In the genomic region with DNA sequence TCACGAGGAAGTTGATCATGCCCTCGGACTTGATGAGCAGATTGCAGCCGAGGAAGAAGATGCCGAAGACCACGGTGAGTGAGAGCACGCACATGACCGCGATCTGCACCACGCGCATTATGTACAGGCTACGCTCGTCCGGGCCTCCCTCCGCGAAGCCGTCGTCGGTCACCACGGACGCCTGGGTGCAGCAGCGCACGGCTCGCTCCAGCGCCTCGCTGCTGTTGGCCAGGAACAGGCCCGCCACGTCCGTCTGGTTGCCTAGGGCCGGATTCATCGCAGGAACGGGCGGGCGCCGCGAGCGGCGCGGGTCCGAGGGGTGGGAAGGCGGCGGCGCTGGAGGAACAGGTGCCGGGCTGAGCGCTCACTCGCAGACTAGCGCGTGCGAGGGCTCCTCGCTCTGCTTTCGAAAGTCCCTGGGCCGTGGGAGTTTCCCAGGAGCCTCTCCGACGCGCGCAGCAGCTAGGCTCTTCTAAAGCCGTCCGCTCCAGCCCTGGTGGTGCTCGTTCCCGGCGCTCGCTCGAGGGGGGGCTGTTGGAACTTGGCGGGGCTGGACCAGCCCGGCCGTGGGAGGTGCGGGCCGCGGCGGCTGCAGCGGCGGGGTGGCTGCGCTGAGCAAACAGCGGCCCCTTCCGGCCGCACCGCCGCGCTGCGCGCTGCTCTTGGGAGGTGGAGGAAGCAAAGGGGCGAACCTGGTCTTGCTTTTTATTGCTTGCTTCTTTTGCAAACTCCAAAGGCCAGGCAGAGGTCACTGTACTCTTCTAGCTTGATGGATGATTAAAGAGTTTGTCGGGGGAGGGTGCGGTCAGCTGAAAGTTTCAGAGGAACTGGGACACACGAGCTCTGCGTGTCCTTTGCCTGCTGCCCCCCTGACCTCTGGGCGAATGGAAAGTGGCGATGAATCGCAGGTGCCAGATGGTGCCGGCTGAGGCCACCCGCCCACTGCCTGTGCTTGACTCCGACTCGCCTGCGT, we compare ENCODE assay signal across 1 cellular context.
A peak's percentile ranks its signal among the peaks of the same experiment; 100 is the strongest.
TF ChIP-seq lines count a peak whose summit lies in the region.

Gene RPRM (minus strand): TSS at position 474 of the 973 bp plus-strand sequence. CDS start 197 bp downstream, at position 277.

TF ChIP-seq in WTC11, 78 proteins besides CTCF, POLR2A, EP300 and RAD21 (continued from another document):
- TF ChIP-seq ZNF425 (CRISPR knock-in tag; conservative IDR thresholded peaks at IDR 0.05) = no peak
- no peak for TF ChIP-seq TEAD1 (CRISPR knock-in tag; IDR thresholded peaks at IDR 0.05)
- TF ChIP-seq MAX (CRISPR knock-in tag; IDR thresholded peaks at IDR 0.05) = peak; percentile 75
- TF ChIP-seq, protein P1, sequence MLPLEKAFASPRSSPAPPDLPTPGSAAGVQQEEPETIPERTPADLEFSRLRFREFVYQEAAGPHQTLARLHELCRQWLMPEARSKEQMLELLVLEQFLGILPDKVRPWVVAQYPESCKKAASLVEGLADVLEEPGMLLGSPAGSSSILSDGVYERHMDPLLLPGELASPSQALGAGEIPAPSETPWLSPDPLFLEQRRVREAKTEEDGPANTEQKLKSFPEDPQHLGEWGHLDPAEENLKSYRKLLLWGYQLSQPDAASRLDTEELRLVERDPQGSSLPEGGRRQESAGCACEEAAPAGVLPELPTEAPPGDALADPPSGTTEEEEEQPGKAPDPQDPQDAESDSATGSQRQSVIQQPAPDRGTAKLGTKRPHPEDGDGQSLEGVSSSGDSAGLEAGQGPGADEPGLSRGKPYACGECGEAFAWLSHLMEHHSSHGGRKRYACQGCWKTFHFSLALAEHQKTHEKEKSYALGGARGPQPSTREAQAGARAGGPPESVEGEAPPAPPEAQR (CRISPR knock-in tag; IDR thresholded peaks at IDR 0.05) = no peak
- peak; percentile 22; the same call in 1 of the 2 replicates for TF ChIP-seq ZNF263 (CRISPR knock-in tag; IDR thresholded peaks at IDR 0.05; ENCODE audit: low read depth)
- TF ChIP-seq IRF1 (CRISPR knock-in tag; IDR thresholded peaks at IDR 0.05) = 0 out of 2 replicates have a peak, but pooled peaks have one; percentile 31
- no peak for TF ChIP-seq OVOL2 (CRISPR knock-in tag; IDR thresholded peaks at IDR 0.05; ENCODE audit: borderline replicate concordance)
- peak; percentile 83 for TF ChIP-seq FOXP1 (CRISPR knock-in tag; IDR thresholded peaks at IDR 0.05; ENCODE audit: borderline replicate concordance)
- TF ChIP-seq FOXK1 (CRISPR knock-in tag; IDR thresholded peaks at IDR 0.05) = peak; percentile 16
- TF ChIP-seq MYBL2 (CRISPR knock-in tag; IDR thresholded peaks at IDR 0.05) = peak; percentile 85
- peak; percentile 89; the same call in 1 of the 2 replicates for TF ChIP-seq ATF1 (CRISPR knock-in tag; IDR thresholded peaks at IDR 0.05)
- 0 out of 2 replicates have a peak, but pooled peaks have one; percentile 27 for TF ChIP-seq TP53 (CRISPR knock-in tag; IDR thresholded peaks at IDR 0.05)
- TF ChIP-seq ELF4 (CRISPR knock-in tag; IDR thresholded peaks at IDR 0.05; ENCODE audit: low read depth) = no peak
- peak; percentile 78 for TF ChIP-seq E2F5 (CRISPR knock-in tag; IDR thresholded peaks at IDR 0.05)
- TF ChIP-seq STAT6 (CRISPR knock-in tag; conservative IDR thresholded peaks at IDR 0.05; ENCODE audit: low read depth) = no peak
- no peak for TF ChIP-seq AR (CRISPR knock-in tag; IDR thresholded peaks at IDR 0.05)
- peak; percentile 76; the same call in 1 of the 2 replicates for TF ChIP-seq ZNF232 (CRISPR knock-in tag; IDR thresholded peaks at IDR 0.05)
- TF ChIP-seq SP1 (CRISPR knock-in tag; conservative IDR thresholded peaks at IDR 0.05) = peak; percentile 33
- TF ChIP-seq GABPB1 (CRISPR knock-in tag; IDR thresholded peaks at IDR 0.05) = peak; percentile 41; the same call in 1 of the 2 replicates
- TF ChIP-seq, protein P2, sequence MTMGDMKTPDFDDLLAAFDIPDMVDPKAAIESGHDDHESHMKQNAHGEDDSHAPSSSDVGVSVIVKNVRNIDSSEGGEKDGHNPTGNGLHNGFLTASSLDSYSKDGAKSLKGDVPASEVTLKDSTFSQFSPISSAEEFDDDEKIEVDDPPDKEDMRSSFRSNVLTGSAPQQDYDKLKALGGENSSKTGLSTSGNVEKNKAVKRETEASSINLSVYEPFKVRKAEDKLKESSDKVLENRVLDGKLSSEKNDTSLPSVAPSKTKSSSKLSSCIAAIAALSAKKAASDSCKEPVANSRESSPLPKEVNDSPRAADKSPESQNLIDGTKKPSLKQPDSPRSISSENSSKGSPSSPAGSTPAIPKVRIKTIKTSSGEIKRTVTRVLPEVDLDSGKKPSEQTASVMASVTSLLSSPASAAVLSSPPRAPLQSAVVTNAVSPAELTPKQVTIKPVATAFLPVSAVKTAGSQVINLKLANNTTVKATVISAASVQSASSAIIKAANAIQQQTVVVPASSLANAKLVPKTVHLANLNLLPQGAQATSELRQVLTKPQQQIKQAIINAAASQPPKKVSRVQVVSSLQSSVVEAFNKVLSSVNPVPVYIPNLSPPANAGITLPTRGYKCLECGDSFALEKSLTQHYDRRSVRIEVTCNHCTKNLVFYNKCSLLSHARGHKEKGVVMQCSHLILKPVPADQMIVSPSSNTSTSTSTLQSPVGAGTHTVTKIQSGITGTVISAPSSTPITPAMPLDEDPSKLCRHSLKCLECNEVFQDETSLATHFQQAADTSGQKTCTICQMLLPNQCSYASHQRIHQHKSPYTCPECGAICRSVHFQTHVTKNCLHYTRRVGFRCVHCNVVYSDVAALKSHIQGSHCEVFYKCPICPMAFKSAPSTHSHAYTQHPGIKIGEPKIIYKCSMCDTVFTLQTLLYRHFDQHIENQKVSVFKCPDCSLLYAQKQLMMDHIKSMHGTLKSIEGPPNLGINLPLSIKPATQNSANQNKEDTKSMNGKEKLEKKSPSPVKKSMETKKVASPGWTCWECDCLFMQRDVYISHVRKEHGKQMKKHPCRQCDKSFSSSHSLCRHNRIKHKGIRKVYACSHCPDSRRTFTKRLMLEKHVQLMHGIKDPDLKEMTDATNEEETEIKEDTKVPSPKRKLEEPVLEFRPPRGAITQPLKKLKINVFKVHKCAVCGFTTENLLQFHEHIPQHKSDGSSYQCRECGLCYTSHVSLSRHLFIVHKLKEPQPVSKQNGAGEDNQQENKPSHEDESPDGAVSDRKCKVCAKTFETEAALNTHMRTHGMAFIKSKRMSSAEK (CRISPR knock-in tag; IDR thresholded peaks at IDR 0.05; ENCODE audit: borderline replicate concordance) = 0 out of 2 replicates have a peak, but pooled peaks have one; percentile 30
TF ChIP-seq in WTC11: peak in this region for 17.
